In the genomic region with DNA sequence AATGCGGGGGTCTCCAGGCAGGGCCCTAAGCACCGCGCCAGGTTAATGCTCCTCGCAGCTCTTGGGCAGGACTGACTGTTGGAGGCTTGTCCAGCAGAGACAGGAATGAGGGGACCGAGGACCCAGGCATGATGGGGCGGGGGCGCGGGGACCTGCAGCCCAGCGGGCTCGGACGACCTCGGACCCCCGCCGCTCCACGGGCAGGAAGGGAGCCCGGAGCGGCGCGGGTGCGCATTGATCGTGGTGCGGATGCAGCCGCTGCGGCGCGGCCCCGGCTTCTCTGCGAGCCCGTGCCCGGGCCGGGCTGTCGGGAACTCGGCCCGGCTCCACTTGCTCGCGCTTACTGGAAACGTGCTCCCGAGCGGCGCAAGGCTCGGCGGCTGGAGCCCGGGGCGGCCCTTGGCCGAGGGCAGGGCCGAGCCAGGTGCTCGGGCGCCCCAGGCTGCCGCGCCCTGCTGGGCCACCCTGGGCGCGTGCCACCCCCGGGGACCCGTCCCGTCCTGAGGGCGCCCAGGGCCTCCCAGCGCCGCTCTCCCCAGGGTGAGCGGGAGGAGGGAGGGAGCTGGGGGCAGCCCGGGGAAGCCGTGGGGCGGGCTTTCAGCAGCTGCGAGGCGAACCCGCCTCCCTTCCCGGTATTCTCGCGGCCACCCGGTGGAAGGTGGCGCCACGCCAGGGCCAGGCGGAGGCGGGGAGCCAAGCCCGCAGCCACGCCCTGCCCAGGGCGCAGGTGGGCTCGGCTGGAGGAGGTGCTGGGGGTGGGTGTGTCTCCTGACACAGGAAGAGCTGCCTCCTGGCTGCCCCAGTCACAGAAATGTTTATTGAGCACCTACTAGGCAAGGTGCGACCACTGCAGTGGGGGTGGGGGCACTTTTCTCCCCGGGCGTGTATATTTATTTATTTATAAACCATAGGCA, we compare ENCODE assay signal across 1 cellular context.
TF ChIP-seq lines count a peak whose summit lies in the region.

No MANE protein-coding gene starts in this region.

TF ChIP-seq in K562, 482 proteins besides CTCF, POLR2A, EP300 and RAD21 (continued from another document):
- TF ChIP-seq ZNF318 (IDR thresholded peaks at IDR 0.05; ENCODE audit: borderline replicate concordance in 1 of 2, low read depth in 1 of 2) (no peak), MAFG (tag; conservative IDR thresholded peaks at IDR 0.05) (no peak), UBTF (IDR thresholded peaks at IDR 0.05; ENCODE audit: borderline replicate concordance in 1 of 2, low read depth in 2 of 2, low read length in 2 of 2) (peak in 1 of 2 experiments; percentile 68; a peak in 2 of 4 replicates)
